1 cellular context compared by ENCODE assay signal in genomic region chr6:124960757-124961467, GRCh38.
TF ChIP-seq lines count a peak whose summit lies in the region.

No MANE protein-coding gene starts in this region.

TF ChIP-seq in SK-N-SH treated with all-trans-retinoic acid at 6 μM for 48 hours, 23 proteins besides CTCF, POLR2A, EP300 and RAD21 (continued from another document):
- TF ChIP-seq PATZ1 (CRISPR knock-in tag; IDR thresholded peaks at IDR 0.05; ENCODE audit: borderline replicate concordance), result no peak
- no peak for TF ChIP-seq CSDC2 (CRISPR knock-in tag; IDR thresholded peaks at IDR 0.05)
- no peak for TF ChIP-seq PPARA (CRISPR knock-in tag; IDR thresholded peaks at IDR 0.05; ENCODE audit: borderline replicate concordance)
- TF ChIP-seq ISL1 (CRISPR knock-in tag; IDR thresholded peaks at IDR 0.05), result no peak
- TF ChIP-seq ZFP30 (CRISPR knock-in tag; IDR thresholded peaks at IDR 0.05), result no peak
- no peak for TF ChIP-seq RARB (CRISPR knock-in tag; IDR thresholded peaks at IDR 0.05)
- no peak for TF ChIP-seq ZC3H10 (CRISPR knock-in tag; IDR thresholded peaks at IDR 0.05)
- no peak for TF ChIP-seq POU6F1 (CRISPR knock-in tag; IDR thresholded peaks at IDR 0.05; ENCODE audit: borderline replicate concordance, low read depth)
- no peak for TF ChIP-seq TCF4 (CRISPR knock-in tag; IDR thresholded peaks at IDR 0.05; ENCODE audit: borderline replicate concordance)
- no peak for TF ChIP-seq ZNF70 (CRISPR knock-in tag; IDR thresholded peaks at IDR 0.05)
- TF ChIP-seq TOX (CRISPR knock-in tag; IDR thresholded peaks at IDR 0.05; ENCODE audit: borderline replicate concordance), result no peak
- no peak for TF ChIP-seq ZNF8 (CRISPR knock-in tag; IDR thresholded peaks at IDR 0.05)
- TF ChIP-seq GLIS3 (CRISPR knock-in tag; IDR thresholded peaks at IDR 0.05), result no peak
